ENCODE assay signal across 8 cellular contexts in genomic region chr1:156927215-156928042, GRCh38. TPM values are rescaled to one million over a fixed set of nuclear protein-coding genes. Genes with fewer than 3 reads are reported as not detected.
DNase-seq lines count a peak whose midpoint lies in the region; ATAC-seq, FAIRE-seq and TF ChIP-seq lines count a peak whose summit lies in the region.

No MANE protein-coding gene starts in this region.

- no peak overlapping the region for H3K27ac Mint-ChIP-seq in mesothelial cell of epicardium

- FAIRE-seq in H54 (lab: Jason Lieb, UNC) = no peak

- H3K9me3 Mint-ChIP-seq in mesothelial cell of epicardium = no peaks in the 10 kb centered on the region

- TF ChIP-seq CTCF in mesothelial cell of epicardium (IDR thresholded peaks at IDR 0.05; ENCODE audit: unreplicated experiment) = peak; percentile 31

- peaks cover 20% of the 10 kb centered on the region for H3K4me1 Mint-ChIP-seq in mesothelial cell of epicardium

- no peaks in the 10 kb centered on the region for H3K36me3 Mint-ChIP-seq in mesothelial cell of epicardium

- peak overlapping the region; percentile 45 for H3K4me3 Mint-ChIP-seq in mesothelial cell of epicardium

- peaks cover 88% of the 10 kb centered on the region for H3K27me3 Mint-ChIP-seq in mesothelial cell of epicardium (ENCODE audit: low read depth)

- no peak for TF ChIP-seq POLR2A in H54 (IDR thresholded peaks at IDR 0.05; ENCODE audit: low read depth, low read length)

- DNase-seq in AG08396 (ENCODE audit: low spot score) = peak; percentile 86
- peak; percentile 85 for DNase-seq in H54 (ENCODE audit: insufficient read length, low spot score)
- peak; percentile 23 for DNase-seq in NCI-H446 treated with DMSO at 0.1 percent for 48 hours (lab: John Stamatoyannopoulos, UW)
- peak; percentile 79 to 83 for DNase-seq in activated CD4-positive, alpha-beta T cell treated with anti-CD3 and anti-CD28 coated beads, Interleukin-2, amount 50 U/mL, for 48 hours
- peak; percentile 41 for DNase-seq in effector CD8-positive, alpha-beta T cell (lab: John Stamatoyannopoulos, UW)
- peak; percentile 68 to 80 for DNase-seq in mesothelial cell of epicardium (ENCODE audit: low spot score in 2 of 2, unreplicated experiment in 2 of 2)
- peak; percentile 29 to 32 for DNase-seq in stimulated activated CD8-positive, alpha-beta memory T cell treated with anti-CD3 and anti-CD28 coated beads, Interleukin-7, amount 100 ng/mL, for 1 hour (ENCODE audit: low read depth in 2 of 2)

- no peak for ATAC-seq in GM18861 (IDR thresholded peaks at IDR 0.05; ENCODE audit: unreplicated experiment)

RNA-seq across cellular contexts. Expression of gene LRRC71, which starts 7.0 kb away (rescaled TPM):
- total RNA-seq in mesothelial cell of epicardium = 0.11 to 0.34 TPM (median 0.13 TPM) in 3 replicates

RNA-seq across cellular contexts. Expression of gene PEAR1, which starts 33.9 kb away (rescaled TPM):
- 13.8 to 16.1 TPM (median 15.7 TPM) in 3 replicates for total RNA-seq in mesothelial cell of epicardium

Comparison
In these comparisons a context has a peak if more than half of its experiments do, and no peak if none do; other contexts are left out.
1. DNase-seq: peak in every context shown above with its lines; median percentile 86 in AG08396; 85 in H54; 81 in activated CD4-positive, alpha-beta T cell treated with anti-CD3 and anti-CD28 coated beads, Interleukin-2, amount 50 U/mL, for 48 hours; 74 in mesothelial cell of epicardium; 41 in effector CD8-positive, alpha-beta T cell; 30 in stimulated activated CD8-positive, alpha-beta memory T cell treated with anti-CD3 and anti-CD28 coated beads, Interleukin-7, amount 100 ng/mL, for 1 hour; 23 in NCI-H446 treated with DMSO at 0.1 percent for 48 hours.